1 cellular context compared by ENCODE assay signal in the genomic region with DNA sequence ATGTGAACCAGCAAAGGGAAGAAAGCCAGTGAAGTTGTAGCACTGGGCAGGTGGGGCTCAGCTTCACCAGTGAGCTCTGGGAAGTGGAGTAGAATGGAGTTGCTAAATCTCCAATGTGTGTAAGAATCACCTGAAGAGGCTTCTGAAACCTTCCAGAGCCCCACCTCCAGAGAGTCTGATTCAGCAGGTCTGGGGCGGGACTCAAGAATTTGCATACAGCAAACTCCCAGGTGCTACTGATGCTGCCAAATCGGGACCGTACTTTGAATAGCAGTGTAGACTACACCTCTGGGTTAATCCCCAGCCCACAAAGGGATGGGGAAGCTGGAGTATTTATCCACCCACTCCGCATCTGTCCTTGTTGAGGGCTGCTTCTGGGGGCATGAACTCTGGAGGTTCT.
TF ChIP-seq lines count a peak whose summit lies in the region.

No MANE protein-coding gene starts in this region.

TF ChIP-seq in GM23338, 12 proteins besides CTCF, POLR2A, EP300 and RAD21 (continued from another document):
- TF ChIP-seq, protein P1, sequence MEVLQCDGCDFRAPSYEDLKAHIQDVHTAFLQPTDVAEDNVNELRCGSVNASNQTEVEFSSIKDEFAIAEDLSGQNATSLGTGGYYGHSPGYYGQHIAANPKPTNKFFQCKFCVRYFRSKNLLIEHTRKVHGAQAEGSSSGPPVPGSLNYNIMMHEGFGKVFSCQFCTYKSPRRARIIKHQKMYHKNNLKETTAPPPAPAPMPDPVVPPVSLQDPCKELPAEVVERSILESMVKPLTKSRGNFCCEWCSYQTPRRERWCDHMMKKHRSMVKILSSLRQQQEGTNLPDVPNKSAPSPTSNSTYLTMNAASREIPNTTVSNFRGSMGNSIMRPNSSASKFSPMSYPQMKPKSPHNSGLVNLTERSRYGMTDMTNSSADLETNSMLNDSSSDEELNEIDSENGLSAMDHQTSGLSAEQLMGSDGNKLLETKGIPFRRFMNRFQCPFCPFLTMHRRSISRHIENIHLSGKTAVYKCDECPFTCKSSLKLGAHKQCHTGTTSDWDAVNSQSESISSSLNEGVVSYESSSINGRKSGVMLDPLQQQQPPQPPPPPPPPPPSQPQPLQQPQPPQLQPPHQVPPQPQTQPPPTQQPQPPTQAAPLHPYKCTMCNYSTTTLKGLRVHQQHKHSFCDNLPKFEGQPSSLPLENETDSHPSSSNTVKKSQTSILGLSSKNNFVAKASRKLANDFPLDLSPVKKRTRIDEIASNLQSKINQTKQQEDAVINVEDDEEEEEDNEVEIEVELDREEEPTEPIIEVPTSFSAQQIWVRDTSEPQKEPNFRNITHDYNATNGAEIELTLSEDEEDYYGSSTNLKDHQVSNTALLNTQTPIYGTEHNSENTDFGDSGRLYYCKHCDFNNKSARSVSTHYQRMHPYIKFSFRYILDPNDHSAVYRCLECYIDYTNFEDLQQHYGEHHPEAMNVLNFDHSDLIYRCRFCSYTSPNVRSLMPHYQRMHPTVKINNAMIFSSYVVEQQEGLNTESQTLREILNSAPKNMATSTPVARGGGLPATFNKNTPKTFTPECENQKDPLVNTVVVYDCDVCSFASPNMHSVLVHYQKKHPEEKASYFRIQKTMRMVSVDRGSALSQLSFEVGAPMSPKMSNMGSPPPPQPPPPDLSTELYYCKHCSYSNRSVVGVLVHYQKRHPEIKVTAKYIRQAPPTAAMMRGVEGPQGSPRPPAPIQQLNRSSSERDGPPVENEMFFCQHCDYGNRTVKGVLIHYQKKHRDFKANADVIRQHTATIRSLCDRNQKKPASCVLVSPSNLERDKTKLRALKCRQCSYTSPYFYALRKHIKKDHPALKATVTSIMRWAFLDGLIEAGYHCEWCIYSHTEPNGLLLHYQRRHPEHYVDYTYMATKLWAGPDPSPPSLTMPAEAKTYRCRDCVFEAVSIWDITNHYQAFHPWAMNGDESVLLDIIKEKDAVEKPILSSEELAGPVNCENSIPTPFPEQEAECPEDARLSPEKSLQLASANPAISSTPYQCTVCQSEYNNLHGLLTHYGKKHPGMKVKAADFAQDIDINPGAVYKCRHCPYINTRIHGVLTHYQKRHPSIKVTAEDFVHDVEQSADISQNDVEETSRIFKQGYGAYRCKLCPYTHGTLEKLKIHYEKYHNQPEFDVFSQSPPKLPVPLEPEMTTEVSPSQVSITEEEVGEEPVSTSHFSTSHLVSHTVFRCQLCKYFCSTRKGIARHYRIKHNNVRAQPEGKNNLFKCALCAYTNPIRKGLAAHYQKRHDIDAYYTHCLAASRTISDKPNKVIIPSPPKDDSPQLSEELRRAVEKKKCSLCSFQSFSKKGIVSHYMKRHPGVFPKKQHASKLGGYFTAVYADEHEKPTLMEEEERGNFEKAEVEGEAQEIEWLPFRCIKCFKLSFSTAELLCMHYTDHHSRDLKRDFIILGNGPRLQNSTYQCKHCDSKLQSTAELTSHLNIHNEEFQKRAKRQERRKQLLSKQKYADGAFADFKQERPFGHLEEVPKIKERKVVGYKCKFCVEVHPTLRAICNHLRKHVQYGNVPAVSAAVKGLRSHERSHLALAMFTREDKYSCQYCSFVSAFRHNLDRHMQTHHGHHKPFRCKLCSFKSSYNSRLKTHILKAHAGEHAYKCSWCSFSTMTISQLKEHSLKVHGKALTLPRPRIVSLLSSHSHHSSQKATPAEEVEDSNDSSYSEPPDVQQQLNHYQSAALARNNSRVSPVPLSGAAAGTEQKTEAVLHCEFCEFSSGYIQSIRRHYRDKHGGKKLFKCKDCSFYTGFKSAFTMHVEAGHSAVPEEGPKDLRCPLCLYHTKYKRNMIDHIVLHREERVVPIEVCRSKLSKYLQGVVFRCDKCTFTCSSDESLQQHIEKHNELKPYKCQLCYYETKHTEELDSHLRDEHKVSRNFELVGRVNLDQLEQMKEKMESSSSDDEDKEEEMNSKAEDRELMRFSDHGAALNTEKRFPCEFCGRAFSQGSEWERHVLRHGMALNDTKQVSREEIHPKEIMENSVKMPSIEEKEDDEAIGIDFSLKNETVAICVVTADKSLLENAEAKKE (CRISPR knock-in tag; IDR thresholded peaks at IDR 0.05), result no peak
- TF ChIP-seq EZH2phosphoT487 (IDR thresholded peaks at IDR 0.05; ENCODE audit: unreplicated experiment), result no peak
- no peak for TF ChIP-seq STAT1 (IDR thresholded peaks at IDR 0.05; ENCODE audit: unreplicated experiment)
- TF ChIP-seq, protein P2, sequence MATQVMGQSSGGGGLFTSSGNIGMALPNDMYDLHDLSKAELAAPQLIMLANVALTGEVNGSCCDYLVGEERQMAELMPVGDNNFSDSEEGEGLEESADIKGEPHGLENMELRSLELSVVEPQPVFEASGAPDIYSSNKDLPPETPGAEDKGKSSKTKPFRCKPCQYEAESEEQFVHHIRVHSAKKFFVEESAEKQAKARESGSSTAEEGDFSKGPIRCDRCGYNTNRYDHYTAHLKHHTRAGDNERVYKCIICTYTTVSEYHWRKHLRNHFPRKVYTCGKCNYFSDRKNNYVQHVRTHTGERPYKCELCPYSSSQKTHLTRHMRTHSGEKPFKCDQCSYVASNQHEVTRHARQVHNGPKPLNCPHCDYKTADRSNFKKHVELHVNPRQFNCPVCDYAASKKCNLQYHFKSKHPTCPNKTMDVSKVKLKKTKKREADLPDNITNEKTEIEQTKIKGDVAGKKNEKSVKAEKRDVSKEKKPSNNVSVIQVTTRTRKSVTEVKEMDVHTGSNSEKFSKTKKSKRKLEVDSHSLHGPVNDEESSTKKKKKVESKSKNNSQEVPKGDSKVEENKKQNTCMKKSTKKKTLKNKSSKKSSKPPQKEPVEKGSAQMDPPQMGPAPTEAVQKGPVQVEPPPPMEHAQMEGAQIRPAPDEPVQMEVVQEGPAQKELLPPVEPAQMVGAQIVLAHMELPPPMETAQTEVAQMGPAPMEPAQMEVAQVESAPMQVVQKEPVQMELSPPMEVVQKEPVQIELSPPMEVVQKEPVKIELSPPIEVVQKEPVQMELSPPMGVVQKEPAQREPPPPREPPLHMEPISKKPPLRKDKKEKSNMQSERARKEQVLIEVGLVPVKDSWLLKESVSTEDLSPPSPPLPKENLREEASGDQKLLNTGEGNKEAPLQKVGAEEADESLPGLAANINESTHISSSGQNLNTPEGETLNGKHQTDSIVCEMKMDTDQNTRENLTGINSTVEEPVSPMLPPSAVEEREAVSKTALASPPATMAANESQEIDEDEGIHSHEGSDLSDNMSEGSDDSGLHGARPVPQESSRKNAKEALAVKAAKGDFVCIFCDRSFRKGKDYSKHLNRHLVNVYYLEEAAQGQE (IDR thresholded peaks at IDR 0.05; ENCODE audit: unreplicated experiment), result no peak
- TF ChIP-seq CREB1 (CRISPR knock-in tag; IDR thresholded peaks at IDR 0.05; ENCODE audit: low read depth), result no peak
- no peak for TF ChIP-seq EZH2 (IDR thresholded peaks at IDR 0.05; ENCODE audit: low read depth, unreplicated experiment)
